In genomic region chr1:39117985-39118384, GRCh38 we compare ENCODE assay signal across 19 cellular contexts.
DNase-seq lines count a peak whose midpoint lies in the region; ATAC-seq and TF ChIP-seq lines count a peak whose summit lies in the region.
"Had no signal": no experiment of that assay in that cellular context is flagged by ENCODE, and none has a peak within 500 bp of the region (broad histone marks: within the 10 kb centered on the region; RNA-seq: fewer than 3 reads in every experiment).

No MANE protein-coding gene starts in this region.

- H3K23ac ChIP-seq in trophoblast cell (ENCODE audit: low read length): no peak overlapping the region

- H2BK120ac ChIP-seq in trophoblast cell (ENCODE audit: insufficient read depth, low read length, poor library complexity): no peak overlapping the region

- peak overlapping the region; percentile 52 for H3K4ac ChIP-seq in trophoblast cell (ENCODE audit: low read depth, low read length)

- H3K79me2 ChIP-seq in GM23338 (replicated peaks; ENCODE audit: insufficient read depth) (peaks cover 100% of the 10 kb centered on the region), hepatocyte (peaks cover 93% of the 10 kb centered on the region), trophoblast cell (ENCODE audit: control insufficient read depth, insufficient read depth, low read length, poor library complexity) (peaks cover 5% of the 10 kb centered on the region)

- intact Hi-C loops in Panc1 (cut with micrococcal nuclease; ENCODE audit: unreplicated experiment): no loop called here

- no peak overlapping the region for H3K14ac ChIP-seq in trophoblast cell (ENCODE audit: low read length)

- DNase-seq in GM23338 (ENCODE audit: low spot score) (no peak), Panc1 (ENCODE audit: low read depth, low spot score) (no peak), hepatocyte (ENCODE audit: low spot score) (no peak), trophoblast cell (no peak), islet precursor cell (no peak), NCI-H1436 (lab: John Stamatoyannopoulos, UW) (no peak)
- no peak for DNase-seq in stimulated activated naive CD8-positive, alpha-beta T cell treated with anti-CD3 and anti-CD28 coated beads, Interleukin-15, Interleukin-2, amounts not matched to agents 100 U/mL and 50 U/mL, for 24 hours
- DNase-seq: activated CD4-positive, alpha-beta T cell treated with anti-CD3 and anti-CD28 coated beads for 1 hour; activated naive CD8-positive, alpha-beta T cell treated with anti-CD3 and anti-CD28 coated beads, Interleukin-2, amount 50 U/mL, for 24 hours; CD4-positive, alpha-beta T cell; effector CD4-positive, alpha-beta T cell; heart left ventricle; MM.1S; NCI-H2081 treated with DMSO at 0.1 percent for 48 hours; NCI-H69; stimulated activated naive B cell treated with anti-CD40 and anti-IgM and Interleukin-4, amounts not matched to agents 10 μg/mL and 1 μg/mL and 100 μg/mL, for 72 hours had no signal

- in situ Hi-C loops in Panc1 (cut with HindIII; ENCODE audit: low pct_unique_long_range_greater_than_20kb, low sequenced_read_pairs): no loop called here

- no peak overlapping the region for H2BK12ac ChIP-seq in trophoblast cell (ENCODE audit: low read length)

- H3K9me3 ChIP-seq in Panc1 (ENCODE audit: control insufficient read depth, insufficient read depth, low read depth, low read length) (no peaks in the 10 kb centered on the region), hepatocyte (ENCODE audit: low read depth) (no peaks in the 10 kb centered on the region), trophoblast cell (ENCODE audit: insufficient read depth, low read depth, low read length) (no peaks in the 10 kb centered on the region)
- H3K9me3 ChIP-seq: heart left ventricle had no signal

- no peak overlapping the region for H3K4me3 Mint-ChIP-seq in GM23338
- H3K4me3 Mint-ChIP-seq: activated naive CD8-positive, alpha-beta T cell treated with anti-CD3 and anti-CD28 coated beads, Interleukin-2, amount 50 U/mL, for 24 hours; activated T-helper 17 cell treated with anti-CD3 and anti-CD28 coated beads, Interleukin-2, amount 50 U/mL, for 72 hours; CD4-positive, alpha-beta T cell; neural crest cell; stimulated activated naive B cell treated with anti-CD40 and anti-IgM and Interleukin-4, amounts not matched to agents 10 μg/mL and 1 μg/mL and 100 μg/mL, for 72 hours had no signal

- no peaks in the 10 kb centered on the region for H3K9me2 ChIP-seq in GM23338 (ENCODE audit: insufficient read depth)
- H3K9me2 ChIP-seq in hepatocyte (replicated peaks; ENCODE audit: insufficient read depth): no peaks in the 10 kb centered on the region

- H3K79me1 ChIP-seq in trophoblast cell (ENCODE audit: low read length): no peaks in the 10 kb centered on the region

- H4K20me1 ChIP-seq in GM23338 (replicated peaks; ENCODE audit: insufficient read depth) (peaks cover 51% of the 10 kb centered on the region), hepatocyte (ENCODE audit: insufficient read depth, poor library complexity, severe bottlenecking) (peaks cover 18% of the 10 kb centered on the region)

- H2BK5ac ChIP-seq in trophoblast cell (ENCODE audit: low read depth, low read length, poor library complexity): no peak overlapping the region

- POLR2A ChIA-PET in Panc1 (lab: Charles Lee): no interaction called here

- H3K27me3 ChIP-seq in GM23338 (ENCODE audit: insufficient read depth) (no peaks in the 10 kb centered on the region), Panc1 (ENCODE audit: control insufficient read depth, insufficient read depth, low read length) (no peaks in the 10 kb centered on the region), hepatocyte (no peaks in the 10 kb centered on the region), trophoblast cell (ENCODE audit: insufficient read depth, low read length) (no peaks in the 10 kb centered on the region)
- H3K27me3 ChIP-seq: heart left ventricle had no signal

- no peak overlapping the region for H3K4me2 ChIP-seq in GM23338
- H3K4me2 ChIP-seq in hepatocyte: no peak overlapping the region
- no peak overlapping the region for H3K4me2 ChIP-seq in trophoblast cell (ENCODE audit: low read length)

- H3K27me3 Mint-ChIP-seq in GM23338 (ENCODE audit: insufficient read depth, low read depth, poor library complexity): peaks cover 1% of the 10 kb centered on the region
- H3K27me3 Mint-ChIP-seq: activated T-helper 17 cell treated with anti-CD3 and anti-CD28 coated beads, Interleukin-2, amount 50 U/mL, for 72 hours; CD4-positive, alpha-beta T cell; stimulated activated naive B cell treated with anti-CD40 and anti-IgM and Interleukin-4, amounts not matched to agents 10 μg/mL and 1 μg/mL and 100 μg/mL, for 72 hours had no signal

- H3K9ac ChIP-seq in trophoblast cell (ENCODE audit: low read length): no peak overlapping the region

- peaks cover 6% of the 10 kb centered on the region for H3K36me3 ChIP-seq in GM23338 (ENCODE audit: insufficient read depth)
- no peaks in the 10 kb centered on the region for H3K36me3 ChIP-seq in Panc1 (ENCODE audit: control insufficient read depth, insufficient read depth, low read length)
- H3K36me3 ChIP-seq in hepatocyte (replicated peaks; ENCODE audit: insufficient read depth, low read depth): no peaks in the 10 kb centered on the region
- H3K36me3 ChIP-seq in trophoblast cell (ENCODE audit: control insufficient read depth in 1 of 2, insufficient read depth in 2 of 2, low read length in 2 of 2): peaks cover 0 to 6% of the 10 kb centered on the region in 2 experiments

- H3K9me3 Mint-ChIP-seq in GM23338: no peaks in the 10 kb centered on the region
- H3K9me3 Mint-ChIP-seq: activated naive CD8-positive, alpha-beta T cell treated with anti-CD3 and anti-CD28 coated beads, Interleukin-2, amount 50 U/mL, for 24 hours; activated T-helper 17 cell treated with anti-CD3 and anti-CD28 coated beads, Interleukin-2, amount 50 U/mL, for 72 hours; CD4-positive, alpha-beta T cell; neural crest cell; stimulated activated naive B cell treated with anti-CD40 and anti-IgM and Interleukin-4, amounts not matched to agents 10 μg/mL and 1 μg/mL and 100 μg/mL, for 72 hours had no signal

- H3K27ac ChIP-seq in GM23338 (ENCODE audit: low read depth) (peak overlapping the region; percentile 86; the same call in 1 of the 2 replicates), Panc1 (ENCODE audit: low read length) (0 out of 2 replicates have a peak overlapping the region, but pooled peaks have one; percentile 52), hepatocyte (peak overlapping the region; percentile 41), trophoblast cell (ENCODE audit: low read depth, low read length) (no peak overlapping the region)

- CTCF ChIA-PET in Panc1 (lab: Charles Lee): interaction anchor here (0.6 to 0.7 kb wide), 2 partner anchors 15 to 255 kb away, joined by 3 read pairs; no protein-coding TSS in a partner anchor

- no peak overlapping the region for H4K12ac ChIP-seq in trophoblast cell (ENCODE audit: low read depth, low read length)

- H4K8ac ChIP-seq in trophoblast cell (ENCODE audit: low read depth, low read length): no peak overlapping the region

- no peak overlapping the region for H2AFZ ChIP-seq in GM23338
- H2AFZ ChIP-seq in hepatocyte: no peak overlapping the region
- H2AFZ ChIP-seq in trophoblast cell (ENCODE audit: insufficient read depth, low read length, poor library complexity): no peak overlapping the region

- no peak overlapping the region for H3K18ac ChIP-seq in trophoblast cell (ENCODE audit: low read length)

- H3K36me3 Mint-ChIP-seq in GM23338 (ENCODE audit: low read depth): peaks cover 13% of the 10 kb centered on the region

- ATAC-seq in GM23338 (peak; percentile 54), Panc1 (peak; percentile 60), HG02870 (IDR thresholded peaks at IDR 0.05; ENCODE audit: unreplicated experiment) (no peak)
- no peak for ATAC-seq in stimulated activated naive CD8-positive, alpha-beta T cell treated with anti-CD3 and anti-CD28 coated beads, Interleukin-15, Interleukin-2, amounts not matched to agents 100 U/mL and 50 U/mL, for 24 hours
- ATAC-seq: activated naive CD8-positive, alpha-beta T cell treated with anti-CD3 and anti-CD28 coated beads, Interleukin-2, amount 50 U/mL, for 24 hours; activated T-helper 17 cell treated with anti-CD3 and anti-CD28 coated beads, Interleukin-2, amount 50 U/mL, for 72 hours; stimulated activated naive B cell treated with anti-CD40 and anti-IgM and Interleukin-4, amounts not matched to agents 10 μg/mL and 1 μg/mL and 100 μg/mL, for 72 hours had no signal

- no peak overlapping the region for H4K91ac ChIP-seq in trophoblast cell (ENCODE audit: low read depth, low read length)

- peaks cover 43% of the 10 kb centered on the region for H3K4me1 ChIP-seq in GM23338 (ENCODE audit: insufficient read depth)
- H3K4me1 ChIP-seq in Panc1 (ENCODE audit: control insufficient read depth, insufficient read depth, low read length): peaks cover 46% of the 10 kb centered on the region
- H3K4me1 ChIP-seq in hepatocyte (ENCODE audit: insufficient read depth): peaks cover 26% of the 10 kb centered on the region
- H3K4me1 ChIP-seq in trophoblast cell (ENCODE audit: control insufficient read depth in 1 of 2, insufficient read depth in 2 of 2, low read length in 2 of 2): peaks cover 8 to 15% of the 10 kb centered on the region in 2 experiments

- H2AK5ac ChIP-seq in trophoblast cell (ENCODE audit: low read length): no peak overlapping the region

- 39% methylated on average over 1 of the region's 1 CpG for whole genome bisulfite sequencing in hepatocyte (ENCODE audit: low lambda C conversion rate, missing lambda C conversion rate)
- WGBS in trophoblast cell (ENCODE audit: extremely low coverage, insufficient coverage, insufficient read length): no CpG with 5 or more reads among the region's 1 CpG

- no peaks in the 10 kb centered on the region; the same call in 1 of the 2 replicates for H3F3A ChIP-seq in GM23338 (replicated peaks; ENCODE audit: low read depth)

- H3K4me3 ChIP-seq in GM23338 (no peak overlapping the region), Panc1 (ENCODE audit: low read depth in 2 of 2, low read length in 2 of 2) (no peak overlapping the region), hepatocyte (no peak overlapping the region), trophoblast cell (ENCODE audit: low read depth, low read length) (no peak overlapping the region)
- H3K4me3 ChIP-seq: heart left ventricle had no signal

- H3K27ac Mint-ChIP-seq in GM23338: no peak overlapping the region
- H3K27ac Mint-ChIP-seq: activated naive CD8-positive, alpha-beta T cell treated with anti-CD3 and anti-CD28 coated beads, Interleukin-2, amount 50 U/mL, for 24 hours; activated T-helper 17 cell treated with anti-CD3 and anti-CD28 coated beads, Interleukin-2, amount 50 U/mL, for 72 hours; CD4-positive, alpha-beta T cell; stimulated activated naive B cell treated with anti-CD40 and anti-IgM and Interleukin-4, amounts not matched to agents 10 μg/mL and 1 μg/mL and 100 μg/mL, for 72 hours had no signal

- no TSS peak for BruUV-seq in Panc1 (replicated peaks; lab: Mats Ljungman, UMichigan)

- H3K4me1 Mint-ChIP-seq in GM23338: peaks cover 14% of the 10 kb centered on the region

- TF ChIP-seq CTCF in GM23338 (conservative IDR thresholded peaks at IDR 0.05; ENCODE audit: low read depth in 2 of 2) (no peak), Panc1 (IDR thresholded peaks at IDR 0.05) (no peak), hepatocyte (IDR thresholded peaks at IDR 0.05; ENCODE audit: poor library complexity) (no peak)

TF ChIP-seq in GM23338, 12 proteins besides CTCF, POLR2A, EP300 and RAD21 (continues in another document):
- TF ChIP-seq POLR2AphosphoS5 (IDR thresholded peaks at IDR 0.05; ENCODE audit: low read depth): no peak
- no peak for TF ChIP-seq EZH2phosphoT487 (IDR thresholded peaks at IDR 0.05; ENCODE audit: unreplicated experiment)

Comparison
In these comparisons a context has a peak if more than half of its experiments do, and no peak if none do; other contexts are left out.
1. ATAC-seq: peak in GM23338 (single experiment) and Panc1 (single experiment); none in HG02870 (single experiment) and stimulated activated naive CD8-positive, alpha-beta T cell treated with anti-CD3 and anti-CD28 coated beads, Interleukin-15, Interleukin-2, amounts not matched to agents 100 U/mL and 50 U/mL, for 24 hours (single experiment).